ENCODE assay signal across 9 cellular contexts in genomic region chrX:71911731-71912050, GRCh38. TPM values are rescaled to one million over a fixed set of nuclear protein-coding genes. Genes with fewer than 3 reads are reported as not detected.
DNase-seq lines count a peak whose midpoint lies in the region; ATAC-seq and TF ChIP-seq lines count a peak whose summit lies in the region.
"Had no signal": no experiment of that assay in that cellular context is flagged by ENCODE, and none has a peak within 500 bp of the region (broad histone marks: within the 10 kb centered on the region; RNA-seq: fewer than 3 reads in every experiment).

No MANE protein-coding gene starts in this region.

- H3K4me1 ChIP-seq in mesenchymal stem cell (ENCODE audit: control insufficient read depth, insufficient read depth, low read depth, low read length): peaks cover 5% of the 10 kb centered on the region

- H3K14ac ChIP-seq in mesenchymal stem cell (ENCODE audit: low read length in 2 of 2): no peak overlapping the region

- H4K8ac ChIP-seq in mesenchymal stem cell (ENCODE audit: low read length): no peak overlapping the region

- no peak overlapping the region for H2AK5ac ChIP-seq in mesenchymal stem cell (ENCODE audit: low read length, severe bottlenecking)

- no peak overlapping the region for H3K27ac Mint-ChIP-seq in activated naive CD4-positive, alpha-beta T cell treated with anti-CD3 and anti-CD28 coated beads, Interleukin-2, amount 50 U/mL, for 72 hours
- H3K27ac Mint-ChIP-seq in chondrocyte (ENCODE audit: unreplicated experiment) (no peak overlapping the region), type B pancreatic cell (no peak overlapping the region)

- no peak overlapping the region for H3K4ac ChIP-seq in mesenchymal stem cell (ENCODE audit: low read depth in 1 of 2, low read length in 2 of 2)

- peak overlapping the region; percentile 67 for H3K9ac ChIP-seq in mesenchymal stem cell (ENCODE audit: low read length)

- no peaks in the 10 kb centered on the region for H3K36me3 ChIP-seq in mesenchymal stem cell (ENCODE audit: control insufficient read depth in 1 of 2, insufficient read depth in 2 of 2, low read depth in 1 of 2, low read length in 2 of 2)

- H3K27ac ChIP-seq in mesenchymal stem cell (ENCODE audit: low read length, poor library complexity, severe bottlenecking): no peak overlapping the region

- H3K27me3 Mint-ChIP-seq in chondrocyte (ENCODE audit: low read depth) (no peaks in the 10 kb centered on the region), type B pancreatic cell (peaks cover 26% of the 10 kb centered on the region)

- no peak overlapping the region for H2AFZ ChIP-seq in mesenchymal stem cell (ENCODE audit: low read depth, low read length)

- 1% methylated on average over 13 of the region's 29 CpGs for WGBS in mesenchymal stem cell

- no peak overlapping the region for H3K23ac ChIP-seq in mesenchymal stem cell (ENCODE audit: low read length in 2 of 2)

- H3K79me1 ChIP-seq in mesenchymal stem cell (replicated peaks; ENCODE audit: low read length, poor library complexity, severe bottlenecking): no peaks in the 10 kb centered on the region

- H3K4me3 Mint-ChIP-seq in chondrocyte (ENCODE audit: unreplicated experiment): peak overlapping the region; percentile 51
- H3K4me3 Mint-ChIP-seq in type B pancreatic cell: peak overlapping the region; percentile 82

- peak overlapping the region in 1 of 2 experiments; percentile 39 for H2BK12ac ChIP-seq in mesenchymal stem cell (ENCODE audit: low read length in 2 of 2)

- no peak overlapping the region for H2BK120ac ChIP-seq in mesenchymal stem cell (ENCODE audit: low read depth, low read length)

- H3K4me1 Mint-ChIP-seq in chondrocyte (ENCODE audit: low read depth) (no peaks in the 10 kb centered on the region), type B pancreatic cell (ENCODE audit: unreplicated experiment) (peaks cover 7% of the 10 kb centered on the region)

- H2BK15ac ChIP-seq in mesenchymal stem cell (ENCODE audit: low read depth, poor library complexity, severe bottlenecking): peak overlapping the region; percentile 28

- no peak for TF ChIP-seq CTCF in chondrocyte (IDR thresholded peaks at IDR 0.05)
- TF ChIP-seq CTCF in type B pancreatic cell (conservative IDR thresholded peaks at IDR 0.05): no peak

- peak overlapping the region; percentile 84 for H3K4me2 ChIP-seq in mesenchymal stem cell (ENCODE audit: low read length, poor library complexity, severe bottlenecking)

- no peak overlapping the region for H2BK5ac ChIP-seq in mesenchymal stem cell (ENCODE audit: low read depth, low read length, poor library complexity, severe bottlenecking)

- H3K9me3 ChIP-seq in mesenchymal stem cell (ENCODE audit: control insufficient read depth, low read length): no peaks in the 10 kb centered on the region

- H3K27me3 ChIP-seq in mesenchymal stem cell (ENCODE audit: control insufficient read depth in 1 of 2, insufficient read depth in 1 of 2, low read length in 2 of 2): peaks cover 0 to 48% of the 10 kb centered on the region in 2 experiments

- peak overlapping the region in 1 of 2 experiments; percentile 76 for H3K18ac ChIP-seq in mesenchymal stem cell (ENCODE audit: low read depth in 1 of 2, low read length in 2 of 2)

- H3K9me3 Mint-ChIP-seq in activated naive CD4-positive, alpha-beta T cell treated with anti-CD3 and anti-CD28 coated beads, Interleukin-2, amount 50 U/mL, for 72 hours: no peaks in the 10 kb centered on the region
- peaks cover 7% of the 10 kb centered on the region for H3K9me3 Mint-ChIP-seq in chondrocyte (ENCODE audit: low read depth)
- no peaks in the 10 kb centered on the region for H3K9me3 Mint-ChIP-seq in type B pancreatic cell

- DNase-seq in activated naive CD4-positive, alpha-beta T cell treated with Interleukin-2 at 50 U/mL for 16 hours: peak; percentile 2
- no peak for DNase-seq in activated naive CD4-positive, alpha-beta T cell treated with anti-CD3 and anti-CD28 coated beads, Interleukin-2, amount 50 U/mL, for 72 hours (ENCODE audit: low spot score in 2 of 2)
- DNase-seq in chondrocyte (ENCODE audit: low spot score): no peak
- DNase-seq in mesenchymal stem cell: peak; percentile 30
- no peak for DNase-seq in type B pancreatic cell (ENCODE audit: extremely low spot score, unreplicated experiment)
- DNase-seq in islet precursor cell: no peak
- no peak for DNase-seq in NCI-H226
- no peak for DNase-seq in T1000 (lab: John Stamatoyannopoulos, UW)
- DNase-seq: DND-41 had no signal

- H4K91ac ChIP-seq in mesenchymal stem cell (ENCODE audit: low read length): no peak overlapping the region

- H3K36me3 Mint-ChIP-seq in activated naive CD4-positive, alpha-beta T cell treated with anti-CD3 and anti-CD28 coated beads, Interleukin-2, amount 50 U/mL, for 72 hours: no peaks in the 10 kb centered on the region
- H3K36me3 Mint-ChIP-seq in chondrocyte (ENCODE audit: low read depth): no peaks in the 10 kb centered on the region
- H3K36me3 Mint-ChIP-seq in type B pancreatic cell: no peaks in the 10 kb centered on the region

- peak overlapping the region; percentile 70 to 71 for H3K4me3 ChIP-seq in mesenchymal stem cell (ENCODE audit: insufficient read depth in 1 of 2, low read depth in 1 of 2, low read length in 2 of 2)

- no peak for ATAC-seq in activated naive CD4-positive, alpha-beta T cell treated with anti-CD3 and anti-CD28 coated beads, Interleukin-2, amount 50 U/mL, for 72 hours

RNA-seq across cellular contexts. Expression of gene NHSL2, which starts 1.0 kb away (rescaled TPM):
- total RNA-seq in activated naive CD4-positive, alpha-beta T cell treated with anti-CD3 and anti-CD28 coated beads, Interleukin-2, amount 50 U/mL, for 72 hours: under 1 TPM; 0.05 to 0.19 TPM
- total RNA-seq in chondrocyte (2.1 to 2.2 TPM (median 2.1 TPM) in 3 replicates), type B pancreatic cell (ENCODE audit: low replicate concordance) (2.2 and 11.3 TPM in 2 replicates)
- 1.1 TPM for polyA plus RNA-seq in mesenchymal stem cell (2013, experiment 1 of 2)
- polyA plus RNA-seq in mesenchymal stem cell (2013, experiment 2 of 2): 1.1 TPM

Comparison
In these comparisons a context has a peak if more than half of its experiments do, and no peak if none do; other contexts are left out.
1. DNase-seq: peak in activated naive CD4-positive, alpha-beta T cell treated with Interleukin-2 at 50 U/mL for 16 hours (single experiment) and mesenchymal stem cell (single experiment); none in activated naive CD4-positive, alpha-beta T cell treated with anti-CD3 and anti-CD28 coated beads, Interleukin-2, amount 50 U/mL, for 72 hours (0 of 2), chondrocyte (single experiment), type B pancreatic cell (single experiment), islet precursor cell (single experiment), NCI-H226 (single experiment) and T1000 (single experiment).